27 cellular contexts compared by ENCODE assay signal in the genomic region with DNA sequence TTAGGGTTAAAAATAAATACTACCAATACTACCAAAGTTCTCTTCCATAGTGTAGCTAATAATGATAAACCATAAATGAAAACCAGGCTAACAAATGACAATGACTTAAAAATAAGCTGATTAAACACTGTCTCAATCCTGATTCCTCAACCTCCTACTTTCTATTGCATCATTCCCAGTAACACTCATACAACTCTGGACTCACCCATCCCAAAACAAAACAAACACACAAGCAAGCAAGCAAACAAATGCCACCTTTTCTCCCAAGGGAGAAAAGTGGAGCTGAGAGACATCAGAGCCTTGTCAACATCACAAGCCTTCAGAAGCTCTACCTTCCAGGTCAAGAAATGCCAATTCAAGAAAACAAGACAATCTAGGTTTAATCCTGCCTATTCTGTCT.
"Had no signal": no experiment of that assay in that cellular context is flagged by ENCODE, and none has a peak within 500 bp of the region (broad histone marks: within the 10 kb centered on the region; RNA-seq: fewer than 3 reads in every experiment).

No MANE protein-coding gene starts in this region.

- H3K36me3 Mint-ChIP-seq: activated CD8-positive, alpha-beta memory T cell treated with anti-CD3 and anti-CD28 coated beads, Interleukin-2, amount 10 ng/mL, durations not matched to agents 7 days and 5 days; activated naive CD4-positive, alpha-beta T cell treated with anti-CD3 and anti-CD28 coated beads, Interleukin-2, amount 50 U/mL, for 24 hours; stimulated activated memory B cell treated with anti-CD40 and anti-IgM and Interleukin-4, amounts not matched to agents 10 μg/mL and 1 μg/mL and 100 μg/mL, for 72 hours had no signal

- H3K4me1 Mint-ChIP-seq: activated CD4-positive, alpha-beta T cell treated with anti-CD3 and anti-CD28 coated beads, Interleukin-2, amount 10 ng/mL, durations not matched to agents 24 days and 14 days; activated CD8-positive, alpha-beta memory T cell treated with anti-CD3 and anti-CD28 coated beads, Interleukin-2, amount 10 ng/mL, durations not matched to agents 7 days and 5 days; brain; nephron progenitor cell; stimulated activated memory B cell treated with anti-CD40 and anti-IgM and Interleukin-4, amounts not matched to agents 10 μg/mL and 1 μg/mL and 100 μg/mL, for 72 hours had no signal

- H3K4me3 Mint-ChIP-seq: activated CD4-positive, alpha-beta T cell treated with anti-CD3 and anti-CD28 coated beads, Interleukin-2, amount 10 ng/mL, durations not matched to agents 24 days and 14 days; activated CD8-positive, alpha-beta memory T cell treated with anti-CD3 and anti-CD28 coated beads, Interleukin-2, amount 10 ng/mL, durations not matched to agents 7 days and 5 days; activated CD8-positive, alpha-beta T cell treated with anti-CD3 and anti-CD28 coated beads for 36 hours; activated naive CD4-positive, alpha-beta T cell treated with anti-CD3 and anti-CD28 coated beads, Interleukin-2, amount 50 U/mL, for 24 hours; brain; nephron progenitor cell; stimulated activated memory B cell treated with anti-CD40 and anti-IgM and Interleukin-4, amounts not matched to agents 10 μg/mL and 1 μg/mL and 100 μg/mL, for 72 hours; T-helper 1 cell treated with Interleukin-12 subunit alpha and Interleukin-12 subunit beta and Interleukin-4 antibody, amounts not matched to agents 30 μg/mL and 1 μg/mL, for 36 hours had no signal

- DNase-seq: activated CD4-positive, alpha-beta T cell treated with anti-CD3 and anti-CD28 coated beads, Interleukin-2, amount 10 ng/mL, durations not matched to agents 24 days and 14 days; activated CD8-positive, alpha-beta memory T cell treated with anti-CD3 and anti-CD28 coated beads, Interleukin-2, amount 10 ng/mL, durations not matched to agents 7 days and 5 days; activated CD8-positive, alpha-beta T cell treated with anti-CD3 and anti-CD28 coated beads for 36 hours; activated gamma-delta T cell treated with Interleukin-2 at 50 U/mL for 16 hours; activated T-cell treated with anti-CD3 and anti-CD28 coated beads for 4 hours; anterior cingulate cortex; caudate nucleus; dermis blood vessel endothelial cell; effector CD8-positive, alpha-beta T cell; heart left ventricle; left colon; mesenchymal stem cell; nephron progenitor cell; nucleus accumbens; stimulated activated CD4-positive, alpha-beta T cell treated with anti-CD3 and anti-CD28 coated beads, Interleukin-15, amount 100 ng/mL, for 24 hours; stomach; T1000; transverse colon had no signal

- H3K9me3 Mint-ChIP-seq: T-helper 1 cell treated with Interleukin-12 subunit alpha and Interleukin-12 subunit beta and Interleukin-4 antibody, amounts not matched to agents 30 μg/mL and 1 μg/mL, for 36 hours had no signal

- H3K9me3 ChIP-seq: transverse colon had no signal

- H3K79me2 ChIP-seq: parathyroid adenoma had no signal

- H3K36me3 ChIP-seq: heart left ventricle, stomach, transverse colon had no signal

- H3K4me3 ChIP-seq: heart left ventricle, smooth muscle cell, stomach, transverse colon had no signal

- H3K4me1 ChIP-seq: heart left ventricle, parathyroid adenoma, stomach, transverse colon had no signal

- H3K27me3 ChIP-seq: heart left ventricle, stomach, transverse colon had no signal

- H3K9ac ChIP-seq: parathyroid adenoma had no signal

- H3K27ac Mint-ChIP-seq: activated CD4-positive, alpha-beta T cell treated with anti-CD3 and anti-CD28 coated beads, Interleukin-2, amount 10 ng/mL, durations not matched to agents 24 days and 14 days; activated CD8-positive, alpha-beta memory T cell treated with anti-CD3 and anti-CD28 coated beads, Interleukin-2, amount 10 ng/mL, durations not matched to agents 7 days and 5 days; activated CD8-positive, alpha-beta T cell treated with anti-CD3 and anti-CD28 coated beads for 36 hours; activated naive CD4-positive, alpha-beta T cell treated with anti-CD3 and anti-CD28 coated beads, Interleukin-2, amount 50 U/mL, for 24 hours; brain; nephron progenitor cell; stimulated activated memory B cell treated with anti-CD40 and anti-IgM and Interleukin-4, amounts not matched to agents 10 μg/mL and 1 μg/mL and 100 μg/mL, for 72 hours; T-helper 1 cell treated with Interleukin-12 subunit alpha and Interleukin-12 subunit beta and Interleukin-4 antibody, amounts not matched to agents 30 μg/mL and 1 μg/mL, for 36 hours had no signal

- H2AFZ ChIP-seq: parathyroid adenoma had no signal

- H3K4me2 ChIP-seq: smooth muscle cell had no signal

- H3K27me3 Mint-ChIP-seq: activated CD4-positive, alpha-beta T cell treated with anti-CD3 and anti-CD28 coated beads, Interleukin-2, amount 10 ng/mL, durations not matched to agents 24 days and 14 days; activated CD8-positive, alpha-beta memory T cell treated with anti-CD3 and anti-CD28 coated beads, Interleukin-2, amount 10 ng/mL, durations not matched to agents 7 days and 5 days; stimulated activated memory B cell treated with anti-CD40 and anti-IgM and Interleukin-4, amounts not matched to agents 10 μg/mL and 1 μg/mL and 100 μg/mL, for 72 hours had no signal

- ATAC-seq: activated CD4-positive, CD25-positive, alpha-beta regulatory T cell treated with anti-CD3 and anti-CD28 coated beads, Interleukin-2, amount 50 U/mL, for 24 hours; activated CD8-positive, alpha-beta memory T cell treated with anti-CD3 and anti-CD28 coated beads, Interleukin-2, amount 10 ng/mL, durations not matched to agents 7 days and 5 days; activated CD8-positive, alpha-beta T cell treated with anti-CD3 and anti-CD28 coated beads for 36 hours; esophagus mucosa; heart left ventricle; left colon; sciatic nerve; stimulated activated memory B cell treated with anti-CD40 and anti-IgM and Interleukin-4, amounts not matched to agents 10 μg/mL and 1 μg/mL and 100 μg/mL, for 72 hours had no signal

- H3K27ac ChIP-seq: heart left ventricle, parathyroid adenoma, stomach, transverse colon had no signal
